2 cellular contexts compared by ENCODE assay signal in the genomic region with DNA sequence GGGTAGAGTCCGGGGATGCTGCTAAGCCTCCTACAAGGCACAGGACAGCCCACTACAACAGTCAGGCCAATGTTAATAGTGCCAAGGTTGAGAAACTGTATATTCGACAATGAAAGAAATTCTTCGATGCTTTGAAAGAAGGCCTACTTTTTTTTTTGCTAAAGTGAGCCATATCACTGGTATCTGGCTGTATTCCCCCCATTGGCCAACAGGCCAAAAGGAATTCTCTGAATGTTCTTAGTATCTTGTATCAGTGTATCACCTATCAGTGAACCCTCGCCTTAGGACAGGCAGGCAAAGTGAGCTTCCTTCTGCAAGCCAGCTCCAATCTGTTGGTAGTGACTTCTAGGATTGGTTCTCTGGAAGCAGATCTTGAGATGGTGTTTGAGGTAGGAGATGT.
TF ChIP-seq lines count a peak whose summit lies in the region.

No MANE protein-coding gene starts in this region.

TF ChIP-seq in IMR-90, 13 proteins besides CTCF, POLR2A, EP300 and RAD21:
- TF ChIP-seq SMC3 (IDR thresholded peaks at IDR 0.05; ENCODE audit: low read depth, low read length) (no peak), MAFK (IDR thresholded peaks at IDR 0.05; ENCODE audit: low read depth, low read length) (no peak), CEBPB (IDR thresholded peaks at IDR 0.05; ENCODE audit: low read depth, low read length) (no peak), BHLHE40 (IDR thresholded peaks at IDR 0.05; ENCODE audit: low read depth, low read length) (no peak), RCOR1 (IDR thresholded peaks at IDR 0.05; ENCODE audit: insufficient replicate concordance, low read length) (no peak), FOS (IDR thresholded peaks at IDR 0.05; ENCODE audit: low read depth, low read length) (no peak), NFE2L2 (IDR thresholded peaks at IDR 0.05; ENCODE audit: low read depth, low read length) (no peak), MXI1 (IDR thresholded peaks at IDR 0.05; ENCODE audit: borderline replicate concordance, low read depth, low read length) (no peak), CHD1 (IDR thresholded peaks at IDR 0.05; ENCODE audit: low read depth, low read length) (no peak), MAZ (IDR thresholded peaks at IDR 0.05; ENCODE audit: borderline replicate concordance, low read depth, low read length) (no peak), RFX5 (IDR thresholded peaks at IDR 0.05; ENCODE audit: low read depth, low read length) (no peak)
- TF ChIP-seq, protein P1, sequence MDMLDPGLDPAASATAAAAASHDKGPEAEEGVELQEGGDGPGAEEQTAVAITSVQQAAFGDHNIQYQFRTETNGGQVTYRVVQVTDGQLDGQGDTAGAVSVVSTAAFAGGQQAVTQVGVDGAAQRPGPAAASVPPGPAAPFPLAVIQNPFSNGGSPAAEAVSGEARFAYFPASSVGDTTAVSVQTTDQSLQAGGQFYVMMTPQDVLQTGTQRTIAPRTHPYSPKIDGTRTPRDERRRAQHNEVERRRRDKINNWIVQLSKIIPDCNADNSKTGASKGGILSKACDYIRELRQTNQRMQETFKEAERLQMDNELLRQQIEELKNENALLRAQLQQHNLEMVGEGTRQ (IDR thresholded peaks at IDR 0.05; ENCODE audit: low read depth, low read length), result no peak
- TF ChIP-seq, protein P2, sequence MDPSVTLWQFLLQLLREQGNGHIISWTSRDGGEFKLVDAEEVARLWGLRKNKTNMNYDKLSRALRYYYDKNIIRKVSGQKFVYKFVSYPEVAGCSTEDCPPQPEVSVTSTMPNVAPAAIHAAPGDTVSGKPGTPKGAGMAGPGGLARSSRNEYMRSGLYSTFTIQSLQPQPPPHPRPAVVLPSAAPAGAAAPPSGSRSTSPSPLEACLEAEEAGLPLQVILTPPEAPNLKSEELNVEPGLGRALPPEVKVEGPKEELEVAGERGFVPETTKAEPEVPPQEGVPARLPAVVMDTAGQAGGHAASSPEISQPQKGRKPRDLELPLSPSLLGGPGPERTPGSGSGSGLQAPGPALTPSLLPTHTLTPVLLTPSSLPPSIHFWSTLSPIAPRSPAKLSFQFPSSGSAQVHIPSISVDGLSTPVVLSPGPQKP (IDR thresholded peaks at IDR 0.05; ENCODE audit: borderline replicate concordance, low read depth, low read length), result no peak

TF ChIP-seq in H1, 55 proteins besides CTCF, POLR2A, EP300 and RAD21:
- TF ChIP-seq TEAD4 (IDR thresholded peaks at IDR 0.05; ENCODE audit: low read depth, low read length) (no peak), NRF1 (IDR thresholded peaks at IDR 0.05; ENCODE audit: low read depth, low read length) (no peak), CHD7 (IDR thresholded peaks at IDR 0.05; ENCODE audit: insufficient replicate concordance, low read length) (no peak), RBBP5 (IDR thresholded peaks at IDR 0.05; ENCODE audit: borderline replicate concordance, low read depth, low read length) (no peak), TBP (IDR thresholded peaks at IDR 0.05; ENCODE audit: low read depth, low read length) (no peak), KDM4A (IDR thresholded peaks at IDR 0.05; ENCODE audit: low read depth, low read length, severe bottlenecking) (no peak), KDM1A (IDR thresholded peaks at IDR 0.05; ENCODE audit: borderline replicate concordance, low read length) (no peak), RXRA (IDR thresholded peaks at IDR 0.05; ENCODE audit: insufficient read depth, low read depth, low read length) (no peak), GTF2F1 (IDR thresholded peaks at IDR 0.05; ENCODE audit: borderline replicate concordance, low read depth, low read length) (no peak), TAF1 (IDR thresholded peaks at IDR 0.05; ENCODE audit: low read depth, low read length) (no peak), TAF7 (optimal IDR thresholded peaks at IDR 0.05; ENCODE audit: borderline replicate concordance, low read depth, low read length) (no peak), PHF8 (conservative IDR thresholded peaks at IDR 0.05; ENCODE audit: low read depth, low read length) (no peak), SP2 (IDR thresholded peaks at IDR 0.05; ENCODE audit: low read length) (no peak), SIN3A (conservative IDR thresholded peaks at IDR 0.05 in 1 of 2, IDR thresholded peaks at IDR 0.05 in 1 of 2; ENCODE audit: low read depth in 1 of 2, low read length in 2 of 2) (no peak), JUND (IDR thresholded peaks at IDR 0.05; ENCODE audit: low read length) (no peak), ZNF274 (IDR thresholded peaks at IDR 0.05; ENCODE audit: borderline replicate concordance, extremely low read depth, low read length) (no peak), POLR2AphosphoS5 (IDR thresholded peaks at IDR 0.05; ENCODE audit: low read depth, low read length) (no peak)
- TF ChIP-seq, protein P3, sequence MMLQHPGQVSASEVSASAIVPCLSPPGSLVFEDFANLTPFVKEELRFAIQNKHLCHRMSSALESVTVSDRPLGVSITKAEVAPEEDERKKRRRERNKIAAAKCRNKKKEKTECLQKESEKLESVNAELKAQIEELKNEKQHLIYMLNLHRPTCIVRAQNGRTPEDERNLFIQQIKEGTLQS (IDR thresholded peaks at IDR 0.05; ENCODE audit: insufficient read depth, low read depth, low read length), result no peak
